ENCODE assay signal across 12 cellular contexts in the genomic region with DNA sequence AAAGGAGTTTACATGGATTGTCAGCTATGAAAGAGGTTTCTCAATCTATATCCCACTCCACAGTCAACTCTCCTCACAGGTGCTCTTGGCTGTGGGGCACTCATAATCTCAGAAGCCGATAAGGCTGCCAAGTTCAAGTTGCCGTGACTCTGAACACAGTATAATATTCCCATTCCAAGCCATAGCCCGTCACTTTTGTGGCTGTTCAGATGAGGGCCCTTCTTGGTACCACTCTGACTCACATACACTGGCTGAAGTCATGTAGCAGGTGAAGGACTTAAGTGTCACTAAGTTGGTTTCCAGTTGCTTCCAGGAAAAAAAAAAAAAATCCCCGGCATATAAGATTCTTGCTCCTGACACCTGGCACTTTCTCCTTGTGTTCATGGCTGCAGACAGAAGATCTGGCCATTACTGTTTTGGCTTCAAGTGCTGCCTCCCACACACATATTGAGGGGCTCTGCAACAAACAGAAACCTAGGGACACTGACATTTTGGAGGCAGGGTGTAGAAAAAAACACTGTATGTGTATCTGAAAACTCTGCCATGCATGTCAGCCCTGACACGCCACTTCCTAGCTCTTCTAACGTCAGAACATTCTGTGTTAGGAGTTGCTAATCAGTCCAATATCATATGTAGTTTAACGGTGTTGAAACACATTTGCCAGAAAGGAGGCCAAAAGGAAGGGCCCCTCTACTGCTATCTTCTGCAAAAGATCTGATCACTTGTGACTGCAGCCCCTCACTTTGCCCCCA.
DNase-seq lines count a peak whose midpoint lies in the region; ATAC-seq and TF ChIP-seq lines count a peak whose summit lies in the region.
"Had no signal": no experiment of that assay in that cellular context is flagged by ENCODE, and none has a peak within 500 bp of the region (broad histone marks: within the 10 kb centered on the region; RNA-seq: fewer than 3 reads in every experiment).

No MANE protein-coding gene starts in this region.

- H3K4me1 Mint-ChIP-seq in activated CD8-positive, alpha-beta T cell treated with anti-CD3 and anti-CD28 coated beads for 36 hours (ENCODE audit: low read depth), result peaks cover 35% of the 10 kb centered on the region
- H3K4me1 Mint-ChIP-seq in naive thymus-derived CD4-positive, alpha-beta T cell, result peaks cover 22 to 51% (median 39%) of the 10 kb centered on the region in 7 donors

- peak overlapping the region; percentile 84 for H3K27ac Mint-ChIP-seq in activated CD8-positive, alpha-beta T cell treated with anti-CD3 and anti-CD28 coated beads for 36 hours
- peak overlapping the region; percentile 26 to 96 (median 82) for H3K27ac Mint-ChIP-seq in naive thymus-derived CD4-positive, alpha-beta T cell

- no peak overlapping the region for H3K4me3 ChIP-seq in naive thymus-derived CD4-positive, alpha-beta T cell (ENCODE audit: low read length)
- no peak overlapping the region for H3K4me3 ChIP-seq in PC-9
- H3K4me3 ChIP-seq: right atrium auricular region had no signal

- H3K9me3 ChIP-seq in naive thymus-derived CD4-positive, alpha-beta T cell (ENCODE audit: control insufficient read depth in 2 of 3, low read length in 3 of 3), result no peaks in the 10 kb centered on the region
- no peaks in the 10 kb centered on the region for H3K9me3 ChIP-seq in PC-9 (ENCODE audit: insufficient read depth, low read depth)
- H3K9me3 ChIP-seq: right atrium auricular region had no signal

- peak; percentile 9 for TF ChIP-seq CTCF in activated CD8-positive, alpha-beta T cell treated with anti-CD3 and anti-CD28 coated beads for 36 hours (IDR thresholded peaks at IDR 0.05)
- TF ChIP-seq CTCF in PC-9 (conservative IDR thresholded peaks at IDR 0.05), result no peak

- peaks cover 18 to 23% of the 10 kb centered on the region in 2 donors for H3K4me1 ChIP-seq in naive thymus-derived CD4-positive, alpha-beta T cell (ENCODE audit: control insufficient read depth in 2 of 2, insufficient read depth in 2 of 2, low read length in 2 of 2)
- H3K4me1 ChIP-seq in PC-9 (replicated peaks; ENCODE audit: insufficient read depth), result no peaks in the 10 kb centered on the region
- H3K4me1 ChIP-seq: right atrium auricular region had no signal

- H3K79me2 ChIP-seq in PC-9 (ENCODE audit: low read depth), result no peaks in the 10 kb centered on the region

- no peaks in the 10 kb centered on the region for H3K9me3 Mint-ChIP-seq in activated CD8-positive, alpha-beta T cell treated with anti-CD3 and anti-CD28 coated beads for 36 hours
- H3K9me3 Mint-ChIP-seq in naive thymus-derived CD4-positive, alpha-beta T cell, result peaks cover 0 to 2% (median 0%) of the 10 kb centered on the region in 11 donors

- intact Hi-C loops in activated CD8-positive, alpha-beta T cell treated with anti-CD3 and anti-CD28 coated beads for 36 hours (cut with micrococcal nuclease), result no loop called here
- intact Hi-C loops in naive thymus-derived CD4-positive, alpha-beta T cell (cut with micrococcal nuclease), result no loop called here
- intact Hi-C loops in PC-9 (cut with micrococcal nuclease; ENCODE audit: unreplicated experiment), result no loop called here

- CTCF ChIA-PET in activated CD8-positive, alpha-beta T cell treated with anti-CD3 and anti-CD28 coated beads for 36 hours (lab: Charles Lee), result interaction anchor here (0.9 to 2.9 kb wide), 9 partner anchors 13 to 268 kb away, joined by 3 to 19 read pairs (median 4); no protein-coding TSS in a partner anchor
- CTCF ChIA-PET in naive thymus-derived CD4-positive, alpha-beta T cell (lab: Charles Lee), result interaction anchor here (0.5 to 2.3 kb wide), 4 partner anchors 63 to 274 kb away, joined by 3 to 16 read pairs (median 7); no protein-coding TSS in a partner anchor
- CTCF ChIA-PET in PC-9 (lab: Charles Lee), result no interaction called here

- DNase-seq in DMS53 treated with DMSO at 0.1 percent for 48 hours (lab: John Stamatoyannopoulos, UW; ENCODE audit: unreplicated experiment) (peak; percentile 21), CD1c-positive myeloid dendritic cell (ENCODE audit: extremely low spot score) (no peak), PC-9 (no peak)
- DNase-seq in activated CD8-positive, alpha-beta T cell treated with anti-CD3 and anti-CD28 coated beads for 36 hours, result peak; percentile 10
- no peak for DNase-seq in naive thymus-derived CD4-positive, alpha-beta T cell
- DNase-seq: activated gamma-delta T cell, NCI-H446, substantia nigra had no signal

- H3F3A ChIP-seq in PC-9 (ENCODE audit: insufficient read depth, low read depth), result no peaks in the 10 kb centered on the region

- H3K9me2 ChIP-seq in PC-9 (ENCODE audit: insufficient read depth), result no peaks in the 10 kb centered on the region

- peak; percentile 26 for ATAC-seq in GM19452 (IDR thresholded peaks at IDR 0.05; ENCODE audit: unreplicated experiment)
- peak; percentile 18 for ATAC-seq in activated CD8-positive, alpha-beta T cell treated with anti-CD3 and anti-CD28 coated beads for 36 hours
- no peak for ATAC-seq in naive thymus-derived CD4-positive, alpha-beta T cell
- ATAC-seq in GM19463 (IDR thresholded peaks at IDR 0.05; ENCODE audit: unreplicated experiment), result no peak
- no peak for ATAC-seq in HG02678 (IDR thresholded peaks at IDR 0.05; ENCODE audit: unreplicated experiment)

- no peak overlapping the region for H3K27ac ChIP-seq in naive thymus-derived CD4-positive, alpha-beta T cell (ENCODE audit: low read depth, low read length)
- H3K27ac ChIP-seq in PC-9, result no peak overlapping the region
- H3K27ac ChIP-seq: right atrium auricular region had no signal

- POLR2A ChIA-PET in activated CD8-positive, alpha-beta T cell treated with anti-CD3 and anti-CD28 coated beads for 36 hours (lab: Charles Lee), result interaction anchor here (0.6 to 1.5 kb wide), 10 partner anchors 12 to 192 kb away, joined by 3 to 5 read pairs (median 3); no protein-coding TSS in a partner anchor
- POLR2A ChIA-PET in naive thymus-derived CD4-positive, alpha-beta T cell (lab: Charles Lee), result interaction anchor here (0.8 to 1.6 kb wide), 4 partner anchors 42 to 195 kb away, joined by 3 to 4 read pairs (median 3); no protein-coding TSS in a partner anchor
- POLR2A ChIA-PET in PC-9 (lab: Charles Lee; ENCODE audit: unreplicated experiment), result no interaction called here

- H3K27me3 Mint-ChIP-seq in activated CD8-positive, alpha-beta T cell treated with anti-CD3 and anti-CD28 coated beads for 36 hours, result no peaks in the 10 kb centered on the region
- H3K27me3 Mint-ChIP-seq in naive thymus-derived CD4-positive, alpha-beta T cell, result peaks cover 0 to 3% (median 0%) of the 10 kb centered on the region in 5 donors

- BruUV-seq in PC-9 (replicated peaks; lab: Mats Ljungman, UMichigan), result no TSS peak

- no peaks in the 10 kb centered on the region for H4K20me1 ChIP-seq in PC-9 (ENCODE audit: insufficient read depth)

- H3K4me2 ChIP-seq in PC-9, result no peak overlapping the region

- H3K27me3 ChIP-seq in naive thymus-derived CD4-positive, alpha-beta T cell (ENCODE audit: control insufficient read depth in 2 of 2, insufficient read depth in 2 of 2, low read length in 2 of 2), result no peaks in the 10 kb centered on the region
- H3K27me3 ChIP-seq in PC-9 (ENCODE audit: insufficient read depth, low read depth), result no peaks in the 10 kb centered on the region
- H3K27me3 ChIP-seq: right atrium auricular region had no signal

- H3K36me3 ChIP-seq in naive thymus-derived CD4-positive, alpha-beta T cell (ENCODE audit: control insufficient read depth in 2 of 3, insufficient read depth in 3 of 3, low read length in 3 of 3), result no peaks in the 10 kb centered on the region
- no peaks in the 10 kb centered on the region for H3K36me3 ChIP-seq in PC-9 (ENCODE audit: low read depth)
- H3K36me3 ChIP-seq: right atrium auricular region had no signal

- peak overlapping the region; percentile 63 for H3K4me3 Mint-ChIP-seq in activated CD8-positive, alpha-beta T cell treated with anti-CD3 and anti-CD28 coated beads for 36 hours
- peak overlapping the region in 7 of 10 donors; percentile 66 to 84 (median 75) for H3K4me3 Mint-ChIP-seq in naive thymus-derived CD4-positive, alpha-beta T cell

- no peak overlapping the region for H2AFZ ChIP-seq in PC-9

- no peaks in the 10 kb centered on the region for H3K36me3 Mint-ChIP-seq in activated CD8-positive, alpha-beta T cell treated with anti-CD3 and anti-CD28 coated beads for 36 hours (ENCODE audit: low read depth)
- no peaks in the 10 kb centered on the region for H3K36me3 Mint-ChIP-seq in naive thymus-derived CD4-positive, alpha-beta T cell

Comparison
In these comparisons a context has a peak if more than half of its experiments do, and no peak if none do; other contexts are left out.
1. DNase-seq: peak in DMS53 treated with DMSO at 0.1 percent for 48 hours (single experiment) and activated CD8-positive, alpha-beta T cell treated with anti-CD3 and anti-CD28 coated beads for 36 hours (single experiment); none in naive thymus-derived CD4-positive, alpha-beta T cell (0 of 9), CD1c-positive myeloid dendritic cell (single experiment) and PC-9 (0 of 2).
2. ATAC-seq: peak in GM19452 (single experiment) and activated CD8-positive, alpha-beta T cell treated with anti-CD3 and anti-CD28 coated beads for 36 hours (single experiment); none in naive thymus-derived CD4-positive, alpha-beta T cell (single experiment), GM19463 (single experiment) and HG02678 (single experiment).